In the genomic region with DNA sequence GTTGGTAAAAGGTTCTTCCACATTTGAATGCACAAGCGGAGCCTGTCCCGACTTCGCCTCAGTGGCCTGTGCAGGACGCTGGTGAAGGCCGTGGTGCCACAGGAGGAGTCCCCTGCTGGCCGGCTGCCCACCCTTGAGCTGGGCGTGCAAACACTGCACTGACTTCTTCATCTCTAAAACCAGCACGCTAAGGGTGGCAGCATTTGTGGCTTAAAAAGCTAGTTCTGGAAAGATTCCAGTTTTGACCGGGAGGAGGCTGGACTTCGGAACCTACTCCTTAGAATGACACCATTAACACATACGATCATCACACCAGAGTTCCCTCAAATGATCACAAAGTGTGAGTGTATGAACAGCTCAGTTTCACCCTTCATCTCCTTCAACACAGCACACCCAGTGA, we compare ENCODE assay signal across 20 cellular contexts.
DNase-seq lines count a peak whose midpoint lies in the region; ATAC-seq and TF ChIP-seq lines count a peak whose summit lies in the region.
"Had no signal": no experiment of that assay in that cellular context is flagged by ENCODE, and none has a peak within 500 bp of the region (broad histone marks: within the 10 kb centered on the region; RNA-seq: fewer than 3 reads in every experiment).

No MANE protein-coding gene starts in this region.

- no peaks in the 10 kb centered on the region for H3K9me3 Mint-ChIP-seq in activated CD4-positive, alpha-beta T cell treated with anti-CD3 and anti-CD28 coated beads for 36 hours (ENCODE audit: low read depth)
- no peaks in the 10 kb centered on the region for H3K9me3 Mint-ChIP-seq in activated CD4-positive, alpha-beta T cell treated with anti-CD3 and anti-CD28 coated beads, Interleukin-2, amount 10 ng/mL, durations not matched to agents 7 days and 5 days
- H3K9me3 Mint-ChIP-seq: CD14-positive monocyte; central memory CD8-positive, alpha-beta T cell; natural killer cell treated with Interleukin-12 subunit alpha and Interleukin-12 subunit beta and Interleukin-15 and Interleukin-18, amount 100 ng/mL, for 72 hours had no signal

- WGBS in lung, 2 donors, result 80 to 85% methylated on average over 11 of the region's 11 CpGs
- WGBS in testis, 2 donors, result 66 to 78% methylated on average over 11 of the region's 11 CpGs

- H3K27me3 ChIP-seq in lung (ENCODE audit: control insufficient read depth, insufficient read depth), result no peaks in the 10 kb centered on the region
- no peaks in the 10 kb centered on the region for H3K27me3 ChIP-seq in testis
- H3K27me3 ChIP-seq: esophagus muscularis mucosa, left lung had no signal

- no peak overlapping the region for H3K4me3 ChIP-seq in lung
- H3K4me3 ChIP-seq in testis, result no peak overlapping the region
- H3K4me3 ChIP-seq: esophagus muscularis mucosa, K562, left lung had no signal

- H3K9me3 ChIP-seq in lung (ENCODE audit: control insufficient read depth in 2 of 2, insufficient read depth in 1 of 2, low read length in 1 of 2) (no peaks in the 10 kb centered on the region), testis (no peaks in the 10 kb centered on the region)
- H3K9me3 ChIP-seq: esophagus muscularis mucosa, left lung had no signal

- peaks cover 53% of the 10 kb centered on the region for H3K36me3 Mint-ChIP-seq in activated CD4-positive, alpha-beta T cell treated with anti-CD3 and anti-CD28 coated beads for 36 hours (ENCODE audit: low read depth)
- peaks cover 46% of the 10 kb centered on the region for H3K36me3 Mint-ChIP-seq in activated CD4-positive, alpha-beta T cell treated with anti-CD3 and anti-CD28 coated beads, Interleukin-2, amount 10 ng/mL, durations not matched to agents 7 days and 5 days (ENCODE audit: low read depth)

- H3K27me3 Mint-ChIP-seq in activated CD4-positive, alpha-beta T cell treated with anti-CD3 and anti-CD28 coated beads for 36 hours, result no peaks in the 10 kb centered on the region
- H3K27me3 Mint-ChIP-seq in activated CD4-positive, alpha-beta T cell treated with anti-CD3 and anti-CD28 coated beads, Interleukin-2, amount 10 ng/mL, durations not matched to agents 7 days and 5 days, result no peaks in the 10 kb centered on the region
- H3K27me3 Mint-ChIP-seq: central memory CD8-positive, alpha-beta T cell; natural killer cell treated with Interleukin-12 subunit alpha and Interleukin-12 subunit beta and Interleukin-15 and Interleukin-18, amount 100 ng/mL, for 72 hours had no signal

- no peak for ATAC-seq in activated CD4-positive, alpha-beta T cell treated with anti-CD3 and anti-CD28 coated beads for 36 hours
- ATAC-seq in lung (ENCODE audit: insufficient read depth, low FRiP score), result no peak
- no peak for ATAC-seq in GM21381 (IDR thresholded peaks at IDR 0.05; ENCODE audit: unreplicated experiment)
- ATAC-seq: HCT116; K562; left lung; natural killer cell treated with Interleukin-12 subunit alpha and Interleukin-12 subunit beta and Interleukin-15 and Interleukin-18, amount 100 ng/mL, for 72 hours had no signal

- H3K36me3 ChIP-seq in lung (ENCODE audit: control insufficient read depth in 2 of 2, insufficient read depth in 2 of 2, low read length in 2 of 2) (peaks cover 19 to 50% of the 10 kb centered on the region in 2 donors), testis (ENCODE audit: low read depth, missing control alignments) (no peaks in the 10 kb centered on the region)

- CTCF ChIA-PET in activated CD4-positive, alpha-beta T cell treated with anti-CD3 and anti-CD28 coated beads for 36 hours (lab: Charles Lee), result interaction anchor here (0.8 to 6.7 kb wide), 3 partner anchors 14 to 374 kb away, joined by 3 to 46 read pairs (median 4); no protein-coding TSS in a partner anchor
- CTCF ChIA-PET in activated CD4-positive, alpha-beta T cell treated with anti-CD3 and anti-CD28 coated beads, Interleukin-2, amount 10 ng/mL, durations not matched to agents 7 days and 5 days (lab: Charles Lee), result no interaction called here

- intact Hi-C loops in activated CD4-positive, alpha-beta T cell treated with anti-CD3 and anti-CD28 coated beads for 36 hours (cut with DNase I, micrococcal nuclease), result no loop called here
- intact Hi-C loops in testis (cut with DNase I; ENCODE audit: low total_unique reads), result loop anchor here (10.0 kb wide), 1 partner anchor 273 kb away; no protein-coding TSS in a partner anchor

- H3K27ac ChIP-seq in lung (ENCODE audit: low read depth in 1 of 2, low read length in 1 of 2), result no peak overlapping the region
- H3K27ac ChIP-seq in testis, result peak overlapping the region; percentile 61 to 90
- H3K27ac ChIP-seq: left lung had no signal

- POLR2A ChIA-PET in activated CD4-positive, alpha-beta T cell treated with anti-CD3 and anti-CD28 coated beads for 36 hours (lab: Charles Lee), result no interaction called here
- POLR2A ChIA-PET in activated CD4-positive, alpha-beta T cell treated with anti-CD3 and anti-CD28 coated beads, Interleukin-2, amount 10 ng/mL, durations not matched to agents 7 days and 5 days (lab: Charles Lee), result no interaction called here

- H3K27ac Mint-ChIP-seq in activated CD4-positive, alpha-beta T cell treated with anti-CD3 and anti-CD28 coated beads for 36 hours, result peak overlapping the region; percentile 4
- no peak overlapping the region for H3K27ac Mint-ChIP-seq in activated CD4-positive, alpha-beta T cell treated with anti-CD3 and anti-CD28 coated beads, Interleukin-2, amount 10 ng/mL, durations not matched to agents 7 days and 5 days
- H3K27ac Mint-ChIP-seq: natural killer cell treated with Interleukin-12 subunit alpha and Interleukin-12 subunit beta and Interleukin-15 and Interleukin-18, amount 100 ng/mL, for 72 hours had no signal

- no peak overlapping the region for H3K4me3 Mint-ChIP-seq in activated CD4-positive, alpha-beta T cell treated with anti-CD3 and anti-CD28 coated beads for 36 hours
- no peak overlapping the region for H3K4me3 Mint-ChIP-seq in activated CD4-positive, alpha-beta T cell treated with anti-CD3 and anti-CD28 coated beads, Interleukin-2, amount 10 ng/mL, durations not matched to agents 7 days and 5 days
- H3K4me3 Mint-ChIP-seq: CD14-positive monocyte; central memory CD8-positive, alpha-beta T cell; natural killer cell treated with Interleukin-12 subunit alpha and Interleukin-12 subunit beta and Interleukin-15 and Interleukin-18, amount 100 ng/mL, for 72 hours had no signal

- TF ChIP-seq CTCF in lung (IDR thresholded peaks at IDR 0.05; ENCODE audit: control extremely low read depth, extremely low read depth), result no peak
- TF ChIP-seq CTCF in testis (IDR thresholded peaks at IDR 0.05), result no peak

- DNase-seq in activated CD4-positive, alpha-beta T cell treated with anti-CD3 and anti-CD28 coated beads for 36 hours, result no peak
- no peak for DNase-seq in activated CD4-positive, alpha-beta T cell treated with anti-CD3 and anti-CD28 coated beads, Interleukin-2, amount 10 ng/mL, durations not matched to agents 7 days and 5 days
- DNase-seq in cerebellar cortex (ENCODE audit: low spot score), result peak; percentile 30
- DNase-seq in lung (ENCODE audit: low spot score), result peak; percentile 6
- DNase-seq in testis, result peak; percentile 18
- no peak for DNase-seq in SIG-M5 treated with dmso at 0.1 percent for 504 hours (lab: John Stamatoyannopoulos, UW; ENCODE audit: unreplicated experiment)
- DNase-seq in hepatic stellate cell (ENCODE audit: low spot score), result no peak
- DNase-seq: activated CD8-positive, alpha-beta memory T cell treated with anti-CD3 and anti-CD28 coated beads, Interleukin-2, amount 50 U/mL, for 48 hours; DND-41; hippocampal formation; left lung; NCI-H1092 treated with DMSO at 0.1 percent for 48 hours; stimulated activated CD4-positive, alpha-beta T cell treated with anti-CD3 and anti-CD28 coated beads, Interleukin-4, amount 100 ng/mL, for 4 hours had no signal

- no peaks in the 10 kb centered on the region for H3K4me1 Mint-ChIP-seq in activated CD4-positive, alpha-beta T cell treated with anti-CD3 and anti-CD28 coated beads for 36 hours
- no peaks in the 10 kb centered on the region for H3K4me1 Mint-ChIP-seq in activated CD4-positive, alpha-beta T cell treated with anti-CD3 and anti-CD28 coated beads, Interleukin-2, amount 10 ng/mL, durations not matched to agents 7 days and 5 days
- H3K4me1 Mint-ChIP-seq: CD14-positive monocyte; central memory CD8-positive, alpha-beta T cell had no signal

- H3K4me1 ChIP-seq in lung (ENCODE audit: control insufficient read depth in 2 of 2, insufficient read depth in 2 of 2, low read length in 2 of 2) (no peaks in the 10 kb centered on the region), testis (peaks cover 23% of the 10 kb centered on the region)
- H3K4me1 ChIP-seq: left lung had no signal

- TF ChIP-seq POLR2A in testis (IDR thresholded peaks at IDR 0.05), result no peak

Comparison
In these comparisons a context has a peak if more than half of its experiments do, and no peak if none do; other contexts are left out.
1. DNase-seq: peak in cerebellar cortex (single experiment), lung (single experiment) and testis (single experiment); none in activated CD4-positive, alpha-beta T cell treated with anti-CD3 and anti-CD28 coated beads for 36 hours (single experiment), activated CD4-positive, alpha-beta T cell treated with anti-CD3 and anti-CD28 coated beads, Interleukin-2, amount 10 ng/mL, durations not matched to agents 7 days and 5 days (single experiment), SIG-M5 treated with dmso at 0.1 percent for 504 hours (single experiment) and hepatic stellate cell (single experiment).
2. H3K27ac ChIP-seq: peak in testis (2 of 2); none in lung (0 of 2).